ENCODE assay signal across 12 cellular contexts in genomic region chr19:11361037-11361770, GRCh38. TPM values are rescaled to one million over a fixed set of nuclear protein-coding genes. Genes with fewer than 3 reads are reported as not detected.
A peak's percentile ranks its signal among the peaks of the same experiment; 100 is the strongest.
DNase-seq lines count a peak whose midpoint lies in the region; ATAC-seq and TF ChIP-seq lines count a peak whose summit lies in the region.
"Had no signal": no experiment of that assay in that cellular context is flagged by ENCODE, and none has a peak within 500 bp of the region (broad histone marks: within the 10 kb centered on the region; RNA-seq: fewer than 3 reads in every experiment).

No MANE protein-coding gene starts in this region.

- H3K9me3 ChIP-seq in body of pancreas, result no peaks in the 10 kb centered on the region
- no peaks in the 10 kb centered on the region for H3K9me3 ChIP-seq in MM.1S (replicated peaks; ENCODE audit: insufficient read depth, low read length)

- TF ChIP-seq POLR2A in body of pancreas (IDR thresholded peaks at IDR 0.05), result no peak

- H4K20me1 ChIP-seq in MM.1S (ENCODE audit: insufficient read depth, low read length), result no peaks in the 10 kb centered on the region

- H3K27me3 ChIP-seq in body of pancreas (no peaks in the 10 kb centered on the region), MM.1S (replicated peaks; ENCODE audit: insufficient read depth, low read length) (peaks cover 22% of the 10 kb centered on the region)

- in situ Hi-C loops in ACHN (cut with HindIII; ENCODE audit: low pct_ligation_motif_present, low pct_unique_long_range_greater_than_20kb, low sequenced_read_pairs) (no loop called here), G401 (cut with HindIII; ENCODE audit: low sequenced_read_pairs) (no loop called here)

- no peaks in the 10 kb centered on the region for H3K36me3 Mint-ChIP-seq in type B pancreatic cell

- ATAC-seq in body of pancreas, result peak; percentile 76
- peak; percentile 96 for ATAC-seq in left colon

- TF ChIP-seq CTCF in body of pancreas (IDR thresholded peaks at IDR 0.05) (no peak), type B pancreatic cell (conservative IDR thresholded peaks at IDR 0.05) (peak; percentile 42), MM.1S (IDR thresholded peaks at IDR 0.05; ENCODE audit: low read length) (no peak)

- peaks cover 34% of the 10 kb centered on the region for H3K27me3 Mint-ChIP-seq in type B pancreatic cell
- H3K27me3 Mint-ChIP-seq: activated naive CD4-positive, alpha-beta T cell treated with anti-CD3 and anti-CD28 coated beads, Interleukin-2, amount 50 U/mL, for 24 hours had no signal

- no peaks in the 10 kb centered on the region for H3K9me3 Mint-ChIP-seq in type B pancreatic cell
- H3K9me3 Mint-ChIP-seq: activated naive CD4-positive, alpha-beta T cell treated with anti-CD3 and anti-CD28 coated beads, Interleukin-2, amount 50 U/mL, for 24 hours had no signal

- 40 to 61% methylated on average over 7 to 39 of the region's 43 CpGs for WGBS in body of pancreas, 2 donors

- no peak overlapping the region for H2AFZ ChIP-seq in MM.1S (ENCODE audit: low read length)

- H3K4me3 Mint-ChIP-seq in type B pancreatic cell, result peak overlapping the region; percentile 78
- H3K4me3 Mint-ChIP-seq: activated naive CD4-positive, alpha-beta T cell treated with anti-CD3 and anti-CD28 coated beads, Interleukin-2, amount 50 U/mL, for 24 hours; B cell had no signal

- no peak overlapping the region for H3K9ac ChIP-seq in MM.1S (ENCODE audit: low read length)

- H3K4me3 ChIP-seq in body of pancreas (no peak overlapping the region), MM.1S (ENCODE audit: low read length) (no peak overlapping the region)
- H3K4me3 ChIP-seq: skin epidermis had no signal

- H3K4me1 Mint-ChIP-seq in type B pancreatic cell (ENCODE audit: unreplicated experiment), result peaks cover 6% of the 10 kb centered on the region

- peak overlapping the region; percentile 69 for H3K27ac Mint-ChIP-seq in type B pancreatic cell
- H3K27ac Mint-ChIP-seq: activated naive CD4-positive, alpha-beta T cell treated with anti-CD3 and anti-CD28 coated beads, Interleukin-2, amount 50 U/mL, for 24 hours; B cell had no signal

- H3K9me2 ChIP-seq in MM.1S (replicated peaks; ENCODE audit: insufficient read depth, low read length), result no peaks in the 10 kb centered on the region

- H3K36me3 ChIP-seq in body of pancreas (replicated peaks in 1 of 2; ENCODE audit: insufficient read depth in 1 of 2, low read depth in 2 of 2) (no peaks in the 10 kb centered on the region), MM.1S (replicated peaks; ENCODE audit: insufficient read depth, low read length) (no peaks in the 10 kb centered on the region)

- peaks cover 9% of the 10 kb centered on the region for H3K4me1 ChIP-seq in body of pancreas
- H3K4me1 ChIP-seq in MM.1S (ENCODE audit: low read length), result no peaks in the 10 kb centered on the region

- intact Hi-C loops in body of pancreas (cut with DNase I), result no loop called here
- intact Hi-C loops in left colon (cut with DNase I, micrococcal nuclease), result no loop called here

- H3K4me2 ChIP-seq in MM.1S (ENCODE audit: low read depth, low read length), result no peak overlapping the region

- peak; percentile 52 to 57 for DNase-seq in activated T-cell treated with anti-CD3 and anti-CD28 coated beads, Interleukin-2, amount 50 U/mL, for 48 hours
- DNase-seq in activated T-cell treated with anti-CD3 and anti-CD28 coated beads for 4 hours (no peak), body of pancreas (peak; percentile 72 to 79 (median 76)), left colon (peak; percentile 95 to 96), type B pancreatic cell (ENCODE audit: extremely low spot score, unreplicated experiment) (no peak), ACHN (no peak), MM.1S (no peak), G401 (ENCODE audit: low spot score) (no peak)
- DNase-seq: activated CD4-positive, CD25-positive, alpha-beta regulatory T cell had no signal

- no peaks in the 10 kb centered on the region for H3K79me2 ChIP-seq in MM.1S (ENCODE audit: low read length)

- H3K27ac ChIP-seq in body of pancreas (no peak overlapping the region), MM.1S (ENCODE audit: low read length) (no peak overlapping the region)
- H3K27ac ChIP-seq: skin epidermis had no signal

- no peaks in the 10 kb centered on the region for H3F3A ChIP-seq in MM.1S (ENCODE audit: insufficient read depth, low read length)

RNA-seq across cellular contexts. Expression of gene PLPPR2, which starts 6.0 kb away (rescaled TPM):
- total RNA-seq in body of pancreas, result 10 to 100 TPM in 1 of 2 donors, 1 to 10 TPM in 1; 9.9 to 30.3 TPM
- 1 to 10 TPM; 5.4 to 7.3 TPM for total RNA-seq in left colon
- total RNA-seq in type B pancreatic cell (ENCODE audit: low replicate concordance), result 11.1 and 15.9 TPM in 2 replicates
- 8.1 and 11.5 TPM in 2 replicates for total RNA-seq in G401 (2014; rRNA removed; shearing (Covaris generic))

RNA-seq across cellular contexts. Expression of gene SWSAP1, which starts 13.3 kb away (rescaled TPM):
- 1 to 10 TPM in 1 of 2 donors, under 1 TPM in 1; 0.78 to 2.0 TPM for total RNA-seq in body of pancreas
- total RNA-seq in left colon, result 1 to 10 TPM; 3.3 to 3.4 TPM
- total RNA-seq in type B pancreatic cell (ENCODE audit: low replicate concordance), result 2.7 and 4.3 TPM in 2 replicates
- total RNA-seq in G401 (2014; rRNA removed; shearing (Covaris generic)), result 6.2 and 6.3 TPM in 2 replicates

RNA-seq across cellular contexts. Expression of gene CCDC159, which starts 14.9 kb away (rescaled TPM):
- 10 to 100 TPM; 26.5 to 32.6 TPM for total RNA-seq in body of pancreas
- 10 to 100 TPM; 28.6 to 30.2 TPM for total RNA-seq in left colon
- 9.6 and 12.1 TPM in 2 replicates for total RNA-seq in type B pancreatic cell (ENCODE audit: low replicate concordance)
- 2.6 TPM in 2 replicates for total RNA-seq in G401 (2014; rRNA removed; shearing (Covaris generic))

RNA-seq across cellular contexts. Expression of gene TMEM205, which starts 15.1 kb away (rescaled TPM):
- total RNA-seq in body of pancreas (100 to 1,000 TPM; 176 to 197 TPM), left colon (10 to 100 TPM; 43.5 to 51.9 TPM), type B pancreatic cell (ENCODE audit: low replicate concordance) (58.6 and 68.3 TPM in 2 replicates)
- total RNA-seq in G401 (2014; rRNA removed; shearing (Covaris generic)), result 363 and 408 TPM in 2 replicates

RNA-seq across cellular contexts. Expression of gene RAB3D, which starts 21.7 kb away (rescaled TPM):
- total RNA-seq in body of pancreas (10 to 100 TPM; 47.1 to 51.6 TPM), left colon (10 to 100 TPM; 34.7 to 37.6 TPM), type B pancreatic cell (ENCODE audit: low replicate concordance) (45.3 and 77.5 TPM in 2 replicates)
- total RNA-seq in G401 (2014; rRNA removed; shearing (Covaris generic)), result 18.2 and 18.3 TPM in 2 replicates

Comparison
In these comparisons a context has a peak if more than half of its experiments do, and no peak if none do; other contexts are left out.
1. DNase-seq: peak in activated T-cell treated with anti-CD3 and anti-CD28 coated beads, Interleukin-2, amount 50 U/mL, for 48 hours (2 of 2), body of pancreas (4 of 4) and left colon (2 of 2); none in activated T-cell treated with anti-CD3 and anti-CD28 coated beads for 4 hours (single experiment), type B pancreatic cell (single experiment), ACHN (single experiment), MM.1S (single experiment) and G401 (single experiment).